ENCODE assay signal across 30 cellular contexts in the genomic region with DNA sequence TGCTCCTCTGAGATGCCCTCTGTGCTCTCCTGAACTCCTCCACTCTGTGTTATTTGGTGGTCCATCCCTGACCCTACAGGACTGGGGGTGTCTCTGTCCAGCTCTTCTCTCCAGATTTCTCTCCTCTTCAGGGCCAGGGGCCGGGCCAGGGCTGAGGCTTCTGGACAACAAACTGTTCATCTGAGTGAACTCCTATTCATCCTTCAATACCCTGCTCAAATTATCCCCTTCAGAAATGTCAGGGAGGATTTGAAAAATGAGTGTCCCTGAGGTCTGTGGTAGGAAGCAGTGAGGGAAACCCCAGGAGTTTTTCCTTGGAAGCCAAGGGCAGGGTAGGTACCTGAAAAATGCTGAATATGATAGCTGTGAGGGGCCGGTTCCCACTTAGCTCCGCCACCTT. TPM values are rescaled to one million over a fixed set of nuclear protein-coding genes. Genes with fewer than 3 reads are reported as not detected.
"Had no signal": no experiment of that assay in that cellular context is flagged by ENCODE, and none has a peak within 500 bp of the region (broad histone marks: within the 10 kb centered on the region; RNA-seq: fewer than 3 reads in every experiment).

No MANE protein-coding gene starts in this region.

- H3K4me3 Mint-ChIP-seq: mesothelial cell of epicardium; naive B cell; natural killer cell; stimulated activated effector memory CD8-positive, alpha-beta T cell treated with anti-CD3 and anti-CD28 coated beads, Interleukin-12 subunit alpha, Interleukin-12 subunit beta, amount 100 ng/mL, for 72 hours had no signal

- H3K27ac ChIP-seq: heart right ventricle, hepatocyte, left ventricle myocardium inferior, neutrophil, ovary, right atrium auricular region, right lobe of liver, skin epidermis, suprapubic skin, thoracic aorta, tibial artery, upper lobe of right lung had no signal

- H3K4me2 ChIP-seq: hepatocyte had no signal

- H3K27ac Mint-ChIP-seq: mesothelial cell of epicardium; natural killer cell; progenitor cell of endocrine pancreas; stimulated activated effector memory CD8-positive, alpha-beta T cell treated with anti-CD3 and anti-CD28 coated beads, Interleukin-12 subunit alpha, Interleukin-12 subunit beta, amount 100 ng/mL, for 72 hours had no signal

- H2AFZ ChIP-seq: hepatocyte had no signal

- H3K27me3 ChIP-seq: ovary, right atrium auricular region, right lobe of liver, upper lobe of right lung had no signal

- H3K36me3 ChIP-seq: heart right ventricle, left ventricle myocardium inferior, neutrophil, ovary, right atrium auricular region, right lobe of liver, suprapubic skin, thoracic aorta, tibial artery, upper lobe of right lung had no signal

- H3K36me3 Mint-ChIP-seq: mesothelial cell of epicardium; naive B cell; natural killer cell; stimulated activated effector memory CD8-positive, alpha-beta T cell treated with anti-CD3 and anti-CD28 coated beads, Interleukin-12 subunit alpha, Interleukin-12 subunit beta, amount 100 ng/mL, for 72 hours had no signal

- H3K79me2 ChIP-seq: hepatocyte had no signal

- H3K4me3 ChIP-seq: heart right ventricle, hepatocyte, left ventricle myocardium inferior, lung, ovary, right atrium auricular region, right lobe of liver, skin epidermis, suprapubic skin, thoracic aorta, tibial artery, upper lobe of right lung had no signal

- DNase-seq: heart right ventricle; islet precursor cell; left ventricle myocardium inferior; mesendoderm; naive B cell; natural killer cell; occipital lobe; ovary; right lobe of liver; stimulated activated CD4-positive, alpha-beta T cell treated with anti-CD3 and anti-CD28 coated beads, Interleukin-12 subunit alpha, Interleukin-12 subunit beta, amount 100 ng/mL, for 4 hours; stimulated activated CD4-positive, alpha-beta T cell treated with anti-CD3 and anti-CD28 coated beads, Interleukin-15, amount 100 ng/mL, for 24 hours; stimulated activated CD4-positive, alpha-beta T cell treated with anti-CD3 and anti-CD28 coated beads, Interleukin-2, amount 100 ng/mL, for 24 hours; stimulated activated CD4-positive, alpha-beta T cell treated with anti-CD3 and anti-CD28 coated beads, Interleukin-4, amount 100 ng/mL, for 24 hours; stimulated activated naive CD4-positive, alpha-beta T cell treated with Interleukin-2 at 50 U/mL for 16 hours; tibial artery; trophoblast cell; upper lobe of right lung had no signal

- ATAC-seq: heart right ventricle; right lobe of liver; stimulated activated effector memory CD8-positive, alpha-beta T cell treated with anti-CD3 and anti-CD28 coated beads, Interleukin-12 subunit alpha, Interleukin-12 subunit beta, amount 100 ng/mL, for 72 hours; upper lobe of right lung had no signal

- H3K9me3 Mint-ChIP-seq: mesothelial cell of epicardium; natural killer cell; stimulated activated effector memory CD8-positive, alpha-beta T cell treated with anti-CD3 and anti-CD28 coated beads, Interleukin-12 subunit alpha, Interleukin-12 subunit beta, amount 100 ng/mL, for 72 hours had no signal

- H3K9me3 ChIP-seq: heart right ventricle, left ventricle myocardium inferior, neutrophil, ovary, right atrium auricular region, right lobe of liver, suprapubic skin, thoracic aorta, tibial artery, upper lobe of right lung had no signal

- H3K4me1 ChIP-seq: left ventricle myocardium inferior, right atrium auricular region, right lobe of liver, tibial artery, upper lobe of right lung had no signal

- H3K4me1 Mint-ChIP-seq: natural killer cell had no signal

RNA-seq across cellular contexts. Expression of a gene that starts 7.6 kb away (rescaled TPM):
- total RNA-seq: mononuclear cell, natural killer cell, subcutaneous adipose tissue had no signal

RNA-seq across cellular contexts. Expression of a gene that starts 45.0 kb away (rescaled TPM):
- total RNA-seq: progenitor cell of endocrine pancreas had no signal

RNA-seq across cellular contexts. Expression of a gene that starts 55.7 kb away (rescaled TPM):
- total RNA-seq: pulmonary artery endothelial cell had no signal
